In genomic region chr21:18725653-18726052, GRCh38 we compare ENCODE assay signal across 19 cellular contexts.
DNase-seq lines count a peak whose midpoint lies in the region; ATAC-seq, FAIRE-seq and TF ChIP-seq lines count a peak whose summit lies in the region.
"Had no signal": no experiment of that assay in that cellular context is flagged by ENCODE, and none has a peak within 500 bp of the region (broad histone marks: within the 10 kb centered on the region; RNA-seq: fewer than 3 reads in every experiment).

No MANE protein-coding gene starts in this region.

- TF ChIP-seq CTCF in kidney (IDR thresholded peaks at IDR 0.05; ENCODE audit: borderline replicate concordance, extremely low read depth, insufficient read depth) (no peak), GM13977 (IDR thresholded peaks at IDR 0.05; ENCODE audit: extremely low read depth, insufficient read depth, missing control alignments) (no peak)

- POLR2A ChIA-PET in HEK293T (lab: Yijun Ruan, JAX) = no interaction called here

- WGBS in aorta, 2 donors = 85 to 93% methylated on average over 3 of the region's 3 CpGs

- in situ Hi-C loops in SK-MEL-5 (cut with HindIII; ENCODE audit: low pct_unique_long_range_greater_than_20kb, low sequenced_read_pairs) (no loop called here), GM13977 (cut with MboI; ENCODE audit: low pct_unique_long_range_greater_than_20kb, low sequenced_read_pairs, unreplicated experiment) (no loop called here)

- H3K4me1 ChIP-seq in kidney (ENCODE audit: control insufficient read depth in 1 of 2, insufficient read depth in 1 of 2, low read depth in 1 of 2, low read length in 2 of 2) (no peaks in the 10 kb centered on the region), aorta (ENCODE audit: control insufficient read depth in 1 of 2, insufficient read depth in 2 of 2, low read length in 2 of 2) (no peaks in the 10 kb centered on the region)
- H3K4me1 ChIP-seq: A549 had no signal

- H3K9me3 ChIP-seq in kidney (ENCODE audit: control insufficient read depth in 1 of 2, low read length in 2 of 2) = no peaks in the 10 kb centered on the region
- no peaks in the 10 kb centered on the region for H3K9me3 ChIP-seq in aorta (ENCODE audit: control insufficient read depth, low read length)
- H3K9me3 ChIP-seq: A549 had no signal

- H3K27ac ChIP-seq in kidney (ENCODE audit: low read depth in 2 of 2, low read length in 2 of 2) (no peak overlapping the region), aorta (ENCODE audit: low read depth in 1 of 2, low read length in 2 of 2) (no peak overlapping the region)
- H3K27ac ChIP-seq: A549, coronary artery had no signal

- CTCF ChIA-PET in HEK293T (lab: Yijun Ruan, JAX) = interaction anchor here (0.6 kb wide), 1 partner anchor 34 kb away, joined by 6 read pairs; no protein-coding TSS in a partner anchor

- ATAC-seq in aorta (ENCODE audit: low FRiP score) = no peak
- ATAC-seq: A549; naive thymus-derived CD8-positive, alpha-beta T cell had no signal

- no peaks in the 10 kb centered on the region for H3K27me3 ChIP-seq in aorta (ENCODE audit: control insufficient read depth in 1 of 2, insufficient read depth in 2 of 2, low read length in 1 of 2)

- H3K9ac ChIP-seq in kidney (ENCODE audit: low read length in 2 of 2) = no peak overlapping the region

- DNase-seq in DMS53 (lab: John Stamatoyannopoulos, UW) (peak; percentile 16), DMS53 treated with DMSO at 0.1 percent for 48 hours (lab: John Stamatoyannopoulos, UW; ENCODE audit: unreplicated experiment) (no peak), HEK293T (ENCODE audit: extremely low spot score) (peak; percentile 14), SK-MEL-5 (ENCODE audit: low read depth, low spot score) (peak; percentile 4), iPS-NIHi11 (ENCODE audit: low spot score) (peak; percentile 29), kidney (no peak), GM13977 (ENCODE audit: low spot score) (no peak), aorta (no peak)
- DNase-seq: activated CD4-positive, CD25-positive, alpha-beta regulatory T cell treated with anti-CD3 and anti-CD28 coated beads, Interleukin-2, amount 50 U/mL, for 72 hours; activated naive CD4-positive, alpha-beta T cell treated with Interleukin-2 at 50 U/mL for 16 hours; CD4-positive, CD25-positive, alpha-beta regulatory T cell; immature natural killer cell; naive thymus-derived CD8-positive, alpha-beta T cell; NCI-H1694 treated with DMSO at 0.1 percent for 48 hours; NCI-H774; stimulated activated naive CD4-positive, alpha-beta T cell; trophoblast cell had no signal

- no peaks in the 10 kb centered on the region for H3K36me3 ChIP-seq in kidney (ENCODE audit: control insufficient read depth in 1 of 2, insufficient read depth in 2 of 2, low read length in 2 of 2)
- H3K36me3 ChIP-seq in aorta (ENCODE audit: control insufficient read depth in 1 of 2, insufficient read depth in 2 of 2, low read length in 1 of 2) = no peaks in the 10 kb centered on the region

- H3K4me3 ChIP-seq in kidney (ENCODE audit: low read length in 2 of 2) (no peak overlapping the region), aorta (ENCODE audit: low read length in 2 of 2) (no peak overlapping the region)
- H3K4me3 ChIP-seq: A549, coronary artery had no signal

- no peak for FAIRE-seq in kidney (lab: Jason Lieb, UNC)
- FAIRE-seq: A549 had no signal

- intact Hi-C loops in kidney (cut with DNase I) = no loop called here
- intact Hi-C loops in aorta (cut with DNase I) = no loop called here

TF ChIP-seq in HEK293T, 16 proteins besides CTCF, POLR2A, EP300 and RAD21:
- no peak for TF ChIP-seq TARDBP (IDR thresholded peaks at IDR 0.05)
- no peak for TF ChIP-seq FOXK2 (IDR thresholded peaks at IDR 0.05)
- no peak for TF ChIP-seq ELF4 (IDR thresholded peaks at IDR 0.05)
- no peak for TF ChIP-seq SUZ12 (IDR thresholded peaks at IDR 0.05)
- no peak for TF ChIP-seq FOXM1 (IDR thresholded peaks at IDR 0.05; ENCODE audit: borderline replicate concordance)
- no peak for TF ChIP-seq HDGF (IDR thresholded peaks at IDR 0.05; ENCODE audit: borderline replicate concordance)
TF ChIP-seq in HEK293T: peak in this region for 0.

Comparison
In these comparisons a context has a peak if more than half of its experiments do, and no peak if none do; other contexts are left out.
1. DNase-seq: peak in DMS53 (single experiment), HEK293T (single experiment), SK-MEL-5 (single experiment) and iPS-NIHi11 (single experiment); none in DMS53 treated with DMSO at 0.1 percent for 48 hours (single experiment), kidney (single experiment), GM13977 (single experiment) and aorta (0 of 2).